Comparison of ENCODE assay signal across 9 cellular contexts in the genomic region with DNA sequence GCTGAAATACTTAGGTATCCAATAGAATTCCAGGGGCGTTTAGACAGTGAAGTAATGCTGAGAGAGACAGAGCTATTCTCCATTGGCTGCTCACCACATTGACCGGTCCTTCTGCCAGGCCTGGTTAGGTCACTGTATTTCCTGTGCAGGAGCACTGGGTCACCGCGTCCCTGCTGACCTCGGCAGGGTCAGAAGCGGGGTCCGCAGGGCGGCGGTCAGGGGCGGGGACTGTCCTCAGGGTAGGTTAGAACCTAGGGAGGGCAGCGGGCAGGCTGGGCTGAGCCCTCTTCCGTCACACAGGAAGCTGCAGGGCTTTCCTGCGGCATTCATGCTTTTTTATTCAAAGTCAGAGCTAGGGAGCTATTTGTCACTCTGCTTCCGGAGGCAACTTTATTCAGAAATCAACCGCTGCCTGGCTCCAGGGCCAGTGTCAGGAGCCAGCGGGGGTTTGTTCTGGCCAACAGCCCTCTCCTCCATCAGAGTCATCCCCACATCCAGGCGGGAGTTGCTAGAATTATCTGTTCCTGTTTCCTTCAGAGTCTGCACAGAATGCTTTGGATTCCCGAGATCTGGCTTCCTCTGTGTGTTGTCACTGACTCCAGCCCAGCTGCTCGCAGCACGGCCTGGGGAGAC.
DNase-seq lines count a peak whose midpoint lies in the region; ATAC-seq and TF ChIP-seq lines count a peak whose summit lies in the region.
"Had no signal": no experiment of that assay in that cellular context is flagged by ENCODE, and none has a peak within 500 bp of the region (broad histone marks: within the 10 kb centered on the region; RNA-seq: fewer than 3 reads in every experiment).

No MANE protein-coding gene starts in this region.

- H2BK5ac ChIP-seq in mesenchymal stem cell (ENCODE audit: low read depth, low read length, poor library complexity, severe bottlenecking) = peak overlapping the region; percentile 66

- H2BK120ac ChIP-seq in mesenchymal stem cell (ENCODE audit: low read depth, low read length) = no peak overlapping the region

- peak overlapping the region in 1 of 2 experiments; percentile 37 for H3K14ac ChIP-seq in mesenchymal stem cell (ENCODE audit: low read length in 2 of 2)

- peak overlapping the region; percentile 88 for H4K91ac ChIP-seq in mesenchymal stem cell (ENCODE audit: low read length)

- ATAC-seq in upper lobe of right lung = peak; percentile 51
- no peak for ATAC-seq in GM18520 (IDR thresholded peaks at IDR 0.05; ENCODE audit: unreplicated experiment)

- no peak overlapping the region for H3K23ac ChIP-seq in mesenchymal stem cell (ENCODE audit: low read length in 2 of 2)

- H3K4me2 ChIP-seq in mesenchymal stem cell (ENCODE audit: low read length, poor library complexity, severe bottlenecking) = peak overlapping the region; percentile 81

- peak overlapping the region; percentile 75 for H3K9ac ChIP-seq in mesenchymal stem cell (ENCODE audit: low read length)

- DNase-seq in activated effector memory CD4-positive, alpha-beta T cell treated with Interleukin-2 at 50 U/mL for 16 hours = peak; percentile 1
- DNase-seq in activated effector memory CD4-positive, alpha-beta T cell treated with anti-CD3 and anti-CD28 coated beads, Interleukin-2, amount 50 U/mL, for 16 hours = no peak
- DNase-seq in mesenchymal stem cell (peak; percentile 56), upper lobe of right lung (no peak), GM13977 (ENCODE audit: low spot score) (no peak), NCI-H1092 treated with DMSO at 0.1 percent for 48 hours (lab: John Stamatoyannopoulos, UW) (no peak)
- DNase-seq: C1 segment of cervical spinal cord had no signal

- peak overlapping the region; percentile 65 to 96 for H3K18ac ChIP-seq in mesenchymal stem cell (ENCODE audit: low read depth in 1 of 2, low read length in 2 of 2)

- no peak overlapping the region for H2BK15ac ChIP-seq in mesenchymal stem cell (ENCODE audit: low read depth, poor library complexity, severe bottlenecking)

- peak overlapping the region; percentile 99 for H2AFZ ChIP-seq in mesenchymal stem cell (ENCODE audit: low read depth, low read length)

- H3K4me1 ChIP-seq in ectodermal cell (ENCODE audit: control insufficient read depth, insufficient read depth, low read length) (peaks cover 14% of the 10 kb centered on the region), mesenchymal stem cell (ENCODE audit: control insufficient read depth, insufficient read depth, low read depth, low read length) (peaks cover 16% of the 10 kb centered on the region), upper lobe of right lung (peaks cover 4% of the 10 kb centered on the region)

- H3K4me3 ChIP-seq in ectodermal cell (ENCODE audit: insufficient read depth, low read depth, low read length) (peak overlapping the region; percentile 20), mesenchymal stem cell (ENCODE audit: insufficient read depth in 1 of 2, low read depth in 1 of 2, low read length in 2 of 2) (peak overlapping the region; percentile 53 to 59), upper lobe of right lung (peak overlapping the region; percentile 16)

- peak overlapping the region; percentile 99 for H4K8ac ChIP-seq in mesenchymal stem cell (ENCODE audit: low read length)

- H3K9me3 ChIP-seq in ectodermal cell (ENCODE audit: control insufficient read depth, low read length) (no peaks in the 10 kb centered on the region), mesenchymal stem cell (ENCODE audit: control insufficient read depth, low read length) (no peaks in the 10 kb centered on the region), upper lobe of right lung (no peaks in the 10 kb centered on the region)

- peak overlapping the region; percentile 9 to 74 for H3K4ac ChIP-seq in mesenchymal stem cell (ENCODE audit: low read depth in 1 of 2, low read length in 2 of 2)

- no peak overlapping the region for H2AK5ac ChIP-seq in mesenchymal stem cell (ENCODE audit: low read length, severe bottlenecking)

- H3K36me3 ChIP-seq in ectodermal cell (ENCODE audit: control insufficient read depth, insufficient read depth, low read length) (no peaks in the 10 kb centered on the region), mesenchymal stem cell (ENCODE audit: control insufficient read depth in 1 of 2, insufficient read depth in 2 of 2, low read depth in 1 of 2, low read length in 2 of 2) (no peaks in the 10 kb centered on the region), upper lobe of right lung (no peaks in the 10 kb centered on the region)

- H3K27ac ChIP-seq in ectodermal cell (ENCODE audit: insufficient read depth, low read depth, low read length, poor library complexity, severe bottlenecking) (no peak overlapping the region), mesenchymal stem cell (ENCODE audit: low read length, poor library complexity, severe bottlenecking) (peak overlapping the region; percentile 69), upper lobe of right lung (peak overlapping the region; percentile 60)

- H3K27me3 ChIP-seq in ectodermal cell (ENCODE audit: control insufficient read depth, insufficient read depth, low read length, poor library complexity, severe bottlenecking) = no peaks in the 10 kb centered on the region
- H3K27me3 ChIP-seq in mesenchymal stem cell (ENCODE audit: control insufficient read depth in 1 of 2, insufficient read depth in 1 of 2, low read length in 2 of 2) = no peaks in the 10 kb centered on the region
- H3K27me3 ChIP-seq in upper lobe of right lung = no peaks in the 10 kb centered on the region

- no peaks in the 10 kb centered on the region for H3K79me1 ChIP-seq in mesenchymal stem cell (replicated peaks; ENCODE audit: low read length, poor library complexity, severe bottlenecking)

- TF ChIP-seq CTCF in upper lobe of right lung (IDR thresholded peaks at IDR 0.05) (no peak), GM13977 (IDR thresholded peaks at IDR 0.05; ENCODE audit: extremely low read depth, insufficient read depth, missing control alignments) (no peak)

- H2BK12ac ChIP-seq in mesenchymal stem cell (ENCODE audit: low read length in 2 of 2) = peak overlapping the region in 1 of 2 experiments; percentile 99

- 4% methylated on average over 20 of the region's 20 CpGs for WGBS in ectodermal cell, 2 experiments
- 2% methylated on average over 20 of the region's 20 CpGs for WGBS in mesenchymal stem cell

- intact Hi-C loops in upper lobe of right lung (cut with DNase I) = no loop called here

- in situ Hi-C loops in GM13977 (cut with MboI; ENCODE audit: low pct_unique_long_range_greater_than_20kb, low sequenced_read_pairs, unreplicated experiment) = no loop called here

Comparison
In these comparisons a context has a peak if more than half of its experiments do, and no peak if none do; other contexts are left out.
1. DNase-seq: peak in activated effector memory CD4-positive, alpha-beta T cell treated with Interleukin-2 at 50 U/mL for 16 hours (single experiment) and mesenchymal stem cell (single experiment); none in activated effector memory CD4-positive, alpha-beta T cell treated with anti-CD3 and anti-CD28 coated beads, Interleukin-2, amount 50 U/mL, for 16 hours (single experiment), upper lobe of right lung (single experiment), GM13977 (single experiment) and NCI-H1092 treated with DMSO at 0.1 percent for 48 hours (single experiment).
2. Peak in every context shown above with its lines, with median percentiles within 50 percentile points of each other: H3K4me3 ChIP-seq.